7 cellular contexts compared by ENCODE assay signal in the genomic region with DNA sequence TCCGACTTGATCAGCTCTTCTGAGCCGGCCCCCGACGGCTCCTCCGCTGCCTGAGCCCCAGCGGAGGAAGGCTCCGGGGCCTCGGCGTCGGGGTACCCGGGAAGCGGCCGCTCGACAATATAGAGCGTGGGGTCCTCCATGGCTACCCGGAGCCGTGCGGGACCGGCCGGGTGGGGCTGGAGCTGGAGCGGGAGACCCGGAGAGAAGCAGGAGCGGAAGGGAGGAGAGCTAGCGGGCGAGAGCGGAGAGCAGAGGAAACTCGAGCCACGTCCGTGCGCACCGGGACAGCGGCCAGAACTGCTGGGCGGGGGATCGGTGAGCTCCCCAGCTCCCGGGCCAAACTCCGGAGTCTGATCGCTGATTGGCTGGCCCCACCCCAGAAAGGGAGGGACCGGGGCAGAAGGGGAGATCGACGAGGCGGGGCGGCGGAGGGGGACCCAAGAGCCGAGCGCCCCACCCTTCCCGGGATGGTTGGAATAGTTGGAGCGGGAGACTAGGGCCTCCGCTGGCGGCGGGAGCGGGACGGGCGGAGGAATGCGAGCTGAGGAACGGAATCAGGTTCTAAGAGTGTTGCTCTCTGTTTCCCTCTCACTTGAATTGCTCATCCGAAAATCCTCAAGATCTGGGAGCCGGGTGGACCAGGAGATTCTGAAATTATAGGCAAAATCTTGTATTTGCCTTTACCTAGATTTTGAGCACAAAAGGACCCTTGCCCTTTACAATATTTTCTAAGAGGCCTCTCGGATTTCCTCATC. TPM values are rescaled to one million over a fixed set of nuclear protein-coding genes. Genes with fewer than 3 reads are reported as not detected.
DNase-seq lines count a peak whose midpoint lies in the region; FAIRE-seq lines count a peak whose summit lies in the region.

A gene with protein sequence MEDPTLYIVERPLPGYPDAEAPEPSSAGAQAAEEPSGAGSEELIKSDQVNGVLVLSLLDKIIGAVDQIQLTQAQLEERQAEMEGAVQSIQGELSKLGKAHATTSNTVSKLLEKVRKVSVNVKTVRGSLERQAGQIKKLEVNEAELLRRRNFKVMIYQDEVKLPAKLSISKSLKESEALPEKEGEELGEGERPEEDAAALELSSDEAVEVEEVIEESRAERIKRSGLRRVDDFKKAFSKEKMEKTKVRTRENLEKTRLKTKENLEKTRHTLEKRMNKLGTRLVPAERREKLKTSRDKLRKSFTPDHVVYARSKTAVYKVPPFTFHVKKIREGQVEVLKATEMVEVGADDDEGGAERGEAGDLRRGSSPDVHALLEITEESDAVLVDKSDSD (minus strand): TSS at position 299 of the 755 bp plus-strand sequence. CDS start 159 bp downstream, at position 140.

- no peaks in the 10 kb centered on the region for H3K27me3 ChIP-seq in MG63
- peaks cover 3 to 9% of the 10 kb centered on the region in 2 donors for H3K27me3 ChIP-seq in mucosa of rectum (ENCODE audit: control insufficient read depth in 2 of 2, insufficient read depth in 2 of 2, low read length in 2 of 2)
- H3K27me3 ChIP-seq in thymus (ENCODE audit: control insufficient read depth, insufficient read depth) = peaks cover 39% of the 10 kb centered on the region

- no peaks in the 10 kb centered on the region for H3K9me3 Mint-ChIP-seq in activated T-helper 1 cell treated with anti-CD3 and anti-CD28 coated beads, Interleukin-12 subunit alpha, Interleukin-12 subunit beta, Interleukin-2, Interleukin-4 antibody, amounts not matched to agents 30 ng/mL and 10 ng/mL and 1 ng/mL, durations not matched to agents 14 hours and 24 hours and 36 hours

- H3K4me3 ChIP-seq in MG63 = peak within 1 kb of the TSS; percentile 100
- H3K4me3 ChIP-seq in mucosa of rectum (ENCODE audit: low read length in 2 of 2) = peak within 1 kb of the TSS; percentile 72 to 80
- H3K4me3 ChIP-seq in thymus (ENCODE audit: low read length) = peak within 1 kb of the TSS; percentile 52

- H3K36me3 ChIP-seq in MG63 = peaks cover 45% of the 10 kb centered on the region
- no peaks in the 10 kb centered on the region for H3K36me3 ChIP-seq in mucosa of rectum (ENCODE audit: control insufficient read depth in 2 of 2, insufficient read depth in 2 of 2, low read length in 2 of 2)
- H3K36me3 ChIP-seq in thymus (ENCODE audit: control insufficient read depth, insufficient read depth) = no peaks in the 10 kb centered on the region

- H3K4me1 ChIP-seq in mucosa of rectum (ENCODE audit: control insufficient read depth in 2 of 2, insufficient read depth in 2 of 2, low read length in 2 of 2) (peaks cover 8 to 11% of the 10 kb centered on the region in 2 donors), thymus (ENCODE audit: control insufficient read depth, insufficient read depth, low read length) (peaks cover 11% of the 10 kb centered on the region)

- DNase-seq in MG63 = peak; percentile 100
- no peak for DNase-seq in activated T-helper 1 cell treated with anti-CD3 and anti-CD28 coated beads, Interleukin-12 subunit alpha, Interleukin-12 subunit beta, Interleukin-2, Interleukin-4 antibody, amounts not matched to agents 30 ng/mL and 10 ng/mL and 1 ng/mL, durations not matched to agents 14 hours and 24 hours and 36 hours (ENCODE audit: low spot score)
- peak; percentile 98 for DNase-seq in fibroblast of peridontal ligament (ENCODE audit: extremely low read depth)
- no peak for DNase-seq in COLO668 (lab: John Stamatoyannopoulos, UW; ENCODE audit: unreplicated experiment)

- intact Hi-C loops in activated T-helper 1 cell treated with anti-CD3 and anti-CD28 coated beads, Interleukin-12 subunit alpha, Interleukin-12 subunit beta, Interleukin-2, Interleukin-4 antibody, amounts not matched to agents 30 ng/mL and 10 ng/mL and 1 ng/mL, durations not matched to agents 14 hours and 24 hours and 36 hours (cut with micrococcal nuclease) = no loop called here

- peaks cover 18% of the 10 kb centered on the region for H3K4me1 Mint-ChIP-seq in activated T-helper 1 cell treated with anti-CD3 and anti-CD28 coated beads, Interleukin-12 subunit alpha, Interleukin-12 subunit beta, Interleukin-2, Interleukin-4 antibody, amounts not matched to agents 30 ng/mL and 10 ng/mL and 1 ng/mL, durations not matched to agents 14 hours and 24 hours and 36 hours (ENCODE audit: low read depth)

- H3K9me3 ChIP-seq in MG63 (no peaks in the 10 kb centered on the region), mucosa of rectum (ENCODE audit: control insufficient read depth in 2 of 2, low read length in 2 of 2) (no peaks in the 10 kb centered on the region), thymus (ENCODE audit: control insufficient read depth) (no peaks in the 10 kb centered on the region)

- WGBS in thymus = 6% methylated on average over 58 of the region's 58 CpGs

- H3K9ac ChIP-seq in mucosa of rectum (ENCODE audit: low read depth in 1 of 2, low read length in 2 of 2) = peak within 1 kb of the TSS; percentile 71 to 76

- peak within 1 kb of the TSS; percentile 81 for H3K4me3 Mint-ChIP-seq in activated T-helper 1 cell treated with anti-CD3 and anti-CD28 coated beads, Interleukin-12 subunit alpha, Interleukin-12 subunit beta, Interleukin-2, Interleukin-4 antibody, amounts not matched to agents 30 ng/mL and 10 ng/mL and 1 ng/mL, durations not matched to agents 14 hours and 24 hours and 36 hours

- no peak within 1 kb of the TSS for H3K27ac Mint-ChIP-seq in activated T-helper 1 cell treated with anti-CD3 and anti-CD28 coated beads, Interleukin-12 subunit alpha, Interleukin-12 subunit beta, Interleukin-2, Interleukin-4 antibody, amounts not matched to agents 30 ng/mL and 10 ng/mL and 1 ng/mL, durations not matched to agents 14 hours and 24 hours and 36 hours

- H3K27me3 Mint-ChIP-seq in activated T-helper 1 cell treated with anti-CD3 and anti-CD28 coated beads, Interleukin-12 subunit alpha, Interleukin-12 subunit beta, Interleukin-2, Interleukin-4 antibody, amounts not matched to agents 30 ng/mL and 10 ng/mL and 1 ng/mL, durations not matched to agents 14 hours and 24 hours and 36 hours (ENCODE audit: insufficient read depth) = peaks cover 63% of the 10 kb centered on the region

- FAIRE-seq in G401.6 (lab: Jason Lieb, UNC) = peak; percentile 99

- H3K36me3 Mint-ChIP-seq in activated T-helper 1 cell treated with anti-CD3 and anti-CD28 coated beads, Interleukin-12 subunit alpha, Interleukin-12 subunit beta, Interleukin-2, Interleukin-4 antibody, amounts not matched to agents 30 ng/mL and 10 ng/mL and 1 ng/mL, durations not matched to agents 14 hours and 24 hours and 36 hours (ENCODE audit: low read depth) = peaks cover 3% of the 10 kb centered on the region

- H3K27ac ChIP-seq in mucosa of rectum (ENCODE audit: low read depth in 2 of 2, low read length in 2 of 2) (peak within 1 kb of the TSS; percentile 80 to 89), thymus (ENCODE audit: low read depth) (peak within 1 kb of the TSS; percentile 83)

RNA-seq across cellular contexts. Expression of the gene that starts here (rescaled TPM):
- total RNA-seq in MG63 (2014; rRNA removed; shearing (Covaris generic); ENCODE audit: low replicate concordance) = 799 and 958 TPM in 2 replicates
- total RNA-seq in activated T-helper 1 cell treated with anti-CD3 and anti-CD28 coated beads, Interleukin-12 subunit alpha, Interleukin-12 subunit beta, Interleukin-2, Interleukin-4 antibody, amounts not matched to agents 30 ng/mL and 10 ng/mL and 1 ng/mL, durations not matched to agents 14 hours and 24 hours and 36 hours = 0.91 and 0.96 TPM in 2 replicates
- polyA plus RNA-seq in thymus = 47.0 TPM

Comparison
In these comparisons a context has a peak if more than half of its experiments do, and no peak if none do; other contexts are left out.
1. RNA of the gene that starts here (total RNA-seq): 799 to 958 TPM in MG63; 0.91 to 0.96 TPM in activated T-helper 1 cell treated with anti-CD3 and anti-CD28 coated beads, Interleukin-12 subunit alpha, Interleukin-12 subunit beta, Interleukin-2, Interleukin-4 antibody, amounts not matched to agents 30 ng/mL and 10 ng/mL and 1 ng/mL, durations not matched to agents 14 hours and 24 hours and 36 hours; every median in the first group is over 100 times any median in the second.
2. DNase-seq: peak in MG63 (single experiment) and fibroblast of peridontal ligament (single experiment); none in activated T-helper 1 cell treated with anti-CD3 and anti-CD28 coated beads, Interleukin-12 subunit alpha, Interleukin-12 subunit beta, Interleukin-2, Interleukin-4 antibody, amounts not matched to agents 30 ng/mL and 10 ng/mL and 1 ng/mL, durations not matched to agents 14 hours and 24 hours and 36 hours (single experiment) and COLO668 (single experiment).
3. Peak in every context shown above with its lines, with median percentiles within 50 percentile points of each other: H3K4me3 ChIP-seq.